11 cellular contexts compared by ENCODE assay signal in genomic region chr10:17923728-17924127, GRCh38. TPM values are rescaled to one million over a fixed set of nuclear protein-coding genes. Genes with fewer than 3 reads are reported as not detected.
DNase-seq lines count a peak whose midpoint lies in the region; ATAC-seq and TF ChIP-seq lines count a peak whose summit lies in the region.
"Had no signal": no experiment of that assay in that cellular context is flagged by ENCODE, and none has a peak within 500 bp of the region (broad histone marks: within the 10 kb centered on the region; RNA-seq: fewer than 3 reads in every experiment).

No MANE protein-coding gene starts in this region.

- no peaks in the 10 kb centered on the region for H3K4me1 ChIP-seq in HAP-1
- H3K4me1 ChIP-seq: spleen had no signal

- no peak overlapping the region for H3K4me3 ChIP-seq in fibroblast of pulmonary artery (replicated peaks; ENCODE audit: low read depth, low read length)
- no peak overlapping the region for H3K4me3 ChIP-seq in HAP-1
- H3K4me3 ChIP-seq: spleen had no signal

- POLR2A ChIA-PET in RWPE1 (lab: Yijun Ruan, JAX; ENCODE audit: low non-redundant PET): no interaction called here

- H3K9me3 ChIP-seq in HAP-1: no peaks in the 10 kb centered on the region
- H3K9me3 ChIP-seq: spleen had no signal

- no peak overlapping the region for H3K27ac ChIP-seq in RWPE1
- H3K27ac ChIP-seq: spleen had no signal

- no peak overlapping the region for H3K4me3 Mint-ChIP-seq in stimulated activated naive CD8-positive, alpha-beta T cell treated with anti-CD3 and anti-CD28 coated beads, Interleukin-15, amount 100 ng/mL, for 72 hours
- H3K4me3 Mint-ChIP-seq: activated naive CD8-positive, alpha-beta T cell treated with anti-CD3 and anti-CD28 coated beads for 36 hours had no signal

- ATAC-seq in GM21786 (IDR thresholded peaks at IDR 0.05; ENCODE audit: unreplicated experiment) (no peak), HG03280 (IDR thresholded peaks at IDR 0.05; ENCODE audit: unreplicated experiment) (no peak)
- no peak for ATAC-seq in stimulated activated naive CD8-positive, alpha-beta T cell treated with anti-CD3 and anti-CD28 coated beads, Interleukin-15, amount 100 ng/mL, for 72 hours

- in situ Hi-C loops in HAP-1 (cut with MboI; ENCODE audit: low sequenced_read_pairs): no loop called here

- peaks cover 8% of the 10 kb centered on the region for H3K27me3 Mint-ChIP-seq in stimulated activated naive CD8-positive, alpha-beta T cell treated with anti-CD3 and anti-CD28 coated beads, Interleukin-15, amount 100 ng/mL, for 72 hours
- H3K27me3 Mint-ChIP-seq: activated naive CD8-positive, alpha-beta T cell treated with anti-CD3 and anti-CD28 coated beads for 36 hours had no signal

- H3K36me3 ChIP-seq in HAP-1 (replicated peaks): no peaks in the 10 kb centered on the region
- H3K36me3 ChIP-seq: spleen had no signal

- no peak overlapping the region for H3K27ac Mint-ChIP-seq in stimulated activated naive CD8-positive, alpha-beta T cell treated with anti-CD3 and anti-CD28 coated beads, Interleukin-15, amount 100 ng/mL, for 72 hours
- H3K27ac Mint-ChIP-seq: activated naive CD8-positive, alpha-beta T cell treated with anti-CD3 and anti-CD28 coated beads for 36 hours had no signal

- H3K9me3 Mint-ChIP-seq in stimulated activated naive CD8-positive, alpha-beta T cell treated with anti-CD3 and anti-CD28 coated beads, Interleukin-15, amount 100 ng/mL, for 72 hours: peaks cover 0 to 19% of the 10 kb centered on the region in 2 donors

- DNase-seq in Daoy (ENCODE audit: low read depth) (peak; percentile 75), RWPE1 (ENCODE audit: low spot score) (peak; percentile 67), fibroblast of pulmonary artery (ENCODE audit: low read depth) (peak; percentile 77), putamen (ENCODE audit: low spot score) (peak; percentile 18), HAP-1 (ENCODE audit: low spot score in 2 of 2) (no peak)
- no peak for DNase-seq in stimulated activated naive CD8-positive, alpha-beta T cell treated with anti-CD3 and anti-CD28 coated beads, Interleukin-15, amount 100 ng/mL, for 72 hours
- DNase-seq: activated naive CD8-positive, alpha-beta T cell treated with anti-CD3 and anti-CD28 coated beads for 36 hours; NCI-H524; spleen had no signal

- H3K4me1 Mint-ChIP-seq in stimulated activated naive CD8-positive, alpha-beta T cell treated with anti-CD3 and anti-CD28 coated beads, Interleukin-15, amount 100 ng/mL, for 72 hours: no peaks in the 10 kb centered on the region
- H3K4me1 Mint-ChIP-seq: activated naive CD8-positive, alpha-beta T cell treated with anti-CD3 and anti-CD28 coated beads for 36 hours had no signal

- no peaks in the 10 kb centered on the region for H3K27me3 ChIP-seq in HAP-1 (ENCODE audit: low read depth)
- H3K27me3 ChIP-seq: spleen had no signal

- CTCF ChIA-PET in RWPE1 (lab: Yijun Ruan, JAX): no interaction called here

- TF ChIP-seq CTCF in RWPE1 (conservative IDR thresholded peaks at IDR 0.05; ENCODE audit: low read depth) (no peak), fibroblast of pulmonary artery (IDR thresholded peaks at IDR 0.05; ENCODE audit: low read length, missing control alignments) (no peak)

RNA-seq across cellular contexts. Expression of gene SLC39A12, which starts 28.0 kb away (rescaled TPM):
- total RNA-seq in Daoy (2014; rRNA removed; shearing (Covaris generic)): not detected in 2 replicates
- total RNA-seq: activated naive CD8-positive, alpha-beta T cell treated with anti-CD3 and anti-CD28 coated beads for 36 hours had no signal

Comparison
In these comparisons a context has a peak if more than half of its experiments do, and no peak if none do; other contexts are left out.
1. DNase-seq: peak in Daoy (single experiment), RWPE1 (single experiment), fibroblast of pulmonary artery (single experiment) and putamen (single experiment); none in stimulated activated naive CD8-positive, alpha-beta T cell treated with anti-CD3 and anti-CD28 coated beads, Interleukin-15, amount 100 ng/mL, for 72 hours (0 of 2) and HAP-1 (0 of 2).